In the genomic region with DNA sequence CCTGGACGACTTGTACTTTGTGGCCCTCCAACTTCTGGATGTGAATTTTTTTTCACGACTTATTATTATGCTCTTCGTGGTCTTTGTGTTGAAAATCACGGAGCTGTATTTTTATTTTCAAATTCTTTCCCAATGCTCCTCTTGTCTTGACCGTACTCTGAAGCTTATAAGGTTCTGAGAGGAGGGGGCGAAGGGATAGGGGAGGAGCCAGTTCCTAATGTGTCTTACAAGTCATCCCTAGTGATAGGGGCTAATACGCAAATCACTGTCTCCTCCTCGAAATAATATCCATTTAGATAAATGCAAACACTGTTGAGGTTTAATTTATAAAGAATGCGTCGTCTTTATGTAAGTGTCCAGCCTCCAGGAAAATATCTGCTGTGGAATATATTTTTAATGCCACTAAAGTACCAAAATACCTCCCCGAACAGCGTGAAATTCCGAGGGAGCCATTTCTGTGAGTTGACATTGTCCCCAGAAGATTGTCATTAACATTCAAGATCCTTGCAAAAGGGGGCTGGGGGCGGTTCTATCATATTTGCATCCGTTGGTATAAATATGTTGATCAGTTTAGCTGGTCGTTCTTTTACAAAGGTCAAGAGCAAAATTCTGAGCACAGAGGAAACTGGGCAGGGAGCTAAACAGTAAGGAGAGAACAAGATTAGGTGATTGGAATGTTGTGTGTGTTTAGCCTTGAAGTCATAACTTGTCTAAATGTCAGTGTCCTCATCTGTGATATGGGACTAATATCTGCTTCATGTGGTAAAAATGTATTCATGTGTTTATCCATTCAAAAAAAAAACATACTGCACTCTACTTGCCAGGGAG, we compare ENCODE assay signal across 11 cellular contexts. TPM values are rescaled to one million over a fixed set of nuclear protein-coding genes. Genes with fewer than 3 reads are reported as not detected.
DNase-seq lines count a peak whose midpoint lies in the region; ATAC-seq, FAIRE-seq and TF ChIP-seq lines count a peak whose summit lies in the region.
"Had no signal": no experiment of that assay in that cellular context is flagged by ENCODE, and none has a peak within 500 bp of the region (broad histone marks: within the 10 kb centered on the region; RNA-seq: fewer than 3 reads in every experiment).

No MANE protein-coding gene starts in this region.

- FAIRE-seq in GM12891 (lab: Jason Lieb, UNC), result no peak

- CTCF ChIA-PET in activated CD8-positive, alpha-beta memory T cell treated with anti-CD3 and anti-CD28 coated beads, Interleukin-2, amount 10 ng/mL, durations not matched to agents 7 days and 5 days (lab: Charles Lee), result no interaction called here

- DNase-seq in activated CD8-positive, alpha-beta memory T cell treated with anti-CD3 and anti-CD28 coated beads, Interleukin-2, amount 10 ng/mL, durations not matched to agents 7 days and 5 days, result no peak
- no peak for DNase-seq in activated CD8-positive, alpha-beta memory T cell treated with anti-CD3 and anti-CD28 coated beads for 24 hours
- no peak for DNase-seq in lower leg skin (ENCODE audit: low spot score in 2 of 2)
- DNase-seq in tibial nerve (ENCODE audit: low spot score in 2 of 2), result no peak
- DNase-seq in GM12891 (ENCODE audit: insufficient read length, low spot score), result no peak
- DNase-seq in NCI-H82 (lab: John Stamatoyannopoulos, UW), result no peak
- no peak for DNase-seq in NCI-H345 (lab: John Stamatoyannopoulos, UW)
- DNase-seq: CD4-positive, CD25-positive, alpha-beta regulatory T cell; effector memory CD4-positive, alpha-beta T cell; stimulated activated CD8-positive, alpha-beta memory T cell treated with anti-CD3 and anti-CD28 coated beads, Interleukin-4, amount 100 ng/mL, for 48 hours had no signal

- H3K4me3 ChIP-seq in lower leg skin (ENCODE audit: low read depth, poor library complexity, severe bottlenecking) (peak overlapping the region; percentile 40), tibial nerve (peak overlapping the region; percentile 63 to 93 (median 73))

- H3K27ac ChIP-seq in tibial nerve, result peak overlapping the region; percentile 84 to 97 (median 87)

- no peak for TF ChIP-seq EP300 in tibial nerve (IDR thresholded peaks at IDR 0.05)

- H3K27me3 ChIP-seq in tibial nerve, result no peaks in the 10 kb centered on the region

- peak overlapping the region; percentile 73 for H3K27ac Mint-ChIP-seq in activated CD8-positive, alpha-beta memory T cell treated with anti-CD3 and anti-CD28 coated beads, Interleukin-2, amount 10 ng/mL, durations not matched to agents 7 days and 5 days
- peak overlapping the region; percentile 85 to 98 (median 97) for H3K27ac Mint-ChIP-seq in brain
- H3K27ac Mint-ChIP-seq: CD4-positive, CD25-positive, alpha-beta regulatory T cell had no signal

- H3K9me3 ChIP-seq in tibial nerve, result no peaks in the 10 kb centered on the region

- TF ChIP-seq POLR2A in lower leg skin (IDR thresholded peaks at IDR 0.05), result no peak
- no peak for TF ChIP-seq POLR2A in tibial nerve (IDR thresholded peaks at IDR 0.05)
- no peak for TF ChIP-seq POLR2A in GM12891 (IDR thresholded peaks at IDR 0.05; ENCODE audit: low read depth, low read length)

- peaks cover 50% of the 10 kb centered on the region for H3K27me3 Mint-ChIP-seq in activated CD8-positive, alpha-beta memory T cell treated with anti-CD3 and anti-CD28 coated beads, Interleukin-2, amount 10 ng/mL, durations not matched to agents 7 days and 5 days
- peaks cover 25% of the 10 kb centered on the region for H3K27me3 Mint-ChIP-seq in brain

- H3K4me1 ChIP-seq in tibial nerve, result peaks cover 0 to 32% (median 0%) of the 10 kb centered on the region in 4 donors

- TF ChIP-seq CTCF in brain (conservative IDR thresholded peaks at IDR 0.05), result no peak
- TF ChIP-seq CTCF in lower leg skin (IDR thresholded peaks at IDR 0.05), result no peak
- no peak for TF ChIP-seq CTCF in tibial nerve (IDR thresholded peaks at IDR 0.05)

- peak overlapping the region; percentile 43 for H3K4me3 Mint-ChIP-seq in activated CD8-positive, alpha-beta memory T cell treated with anti-CD3 and anti-CD28 coated beads, Interleukin-2, amount 10 ng/mL, durations not matched to agents 7 days and 5 days
- peak overlapping the region; percentile 91 to 97 (median 96) for H3K4me3 Mint-ChIP-seq in brain

- H3K36me3 Mint-ChIP-seq in activated CD8-positive, alpha-beta memory T cell treated with anti-CD3 and anti-CD28 coated beads, Interleukin-2, amount 10 ng/mL, durations not matched to agents 7 days and 5 days, result peaks cover 17% of the 10 kb centered on the region
- no peaks in the 10 kb centered on the region for H3K36me3 Mint-ChIP-seq in brain

- peaks cover 9% of the 10 kb centered on the region for H3K4me1 Mint-ChIP-seq in activated CD8-positive, alpha-beta memory T cell treated with anti-CD3 and anti-CD28 coated beads, Interleukin-2, amount 10 ng/mL, durations not matched to agents 7 days and 5 days
- H3K4me1 Mint-ChIP-seq in brain, result peaks cover 26% of the 10 kb centered on the region

- no peaks in the 10 kb centered on the region for H3K9me3 Mint-ChIP-seq in activated CD8-positive, alpha-beta memory T cell treated with anti-CD3 and anti-CD28 coated beads, Interleukin-2, amount 10 ng/mL, durations not matched to agents 7 days and 5 days (ENCODE audit: low read depth)
- H3K9me3 Mint-ChIP-seq in brain, result peaks cover 0 to 7% (median 0%) of the 10 kb centered on the region in 5 experiments

- no peaks in the 10 kb centered on the region for H3K36me3 ChIP-seq in tibial nerve

- 16 to 18% methylated on average over 16 of the region's 16 CpGs for WGBS in lower leg skin, 2 donors
- 7 to 9% methylated on average over 16 of the region's 16 CpGs for WGBS in tibial nerve, 2 donors

- intact Hi-C loops in lower leg skin (cut with DNase I; ENCODE audit: low total_unique reads), result no loop called here

- ATAC-seq in activated CD8-positive, alpha-beta memory T cell treated with anti-CD3 and anti-CD28 coated beads, Interleukin-2, amount 10 ng/mL, durations not matched to agents 7 days and 5 days, result no peak

TF ChIP-seq in GM12891, 5 proteins besides CTCF, POLR2A, EP300 and RAD21:
- TF ChIP-seq TAF1 (IDR thresholded peaks at IDR 0.05; ENCODE audit: low read depth, low read length), result no peak
- TF ChIP-seq PAX5 (IDR thresholded peaks at IDR 0.05; ENCODE audit: insufficient read depth, low read length, severe bottlenecking), result no peak
- no peak for TF ChIP-seq POU2F2 (IDR thresholded peaks at IDR 0.05; ENCODE audit: low read depth, low read length)
- TF ChIP-seq SPI1 (IDR thresholded peaks at IDR 0.05; ENCODE audit: low read depth, low read length), result no peak
- TF ChIP-seq POLR2AphosphoS5 (IDR thresholded peaks at IDR 0.05; ENCODE audit: low read depth, low read length), result no peak

RNA-seq across cellular contexts. Expression of a gene that starts 3.7 kb away (rescaled TPM):
- total RNA-seq in activated CD8-positive, alpha-beta memory T cell treated with anti-CD3 and anti-CD28 coated beads, Interleukin-2, amount 10 ng/mL, durations not matched to agents 7 days and 5 days, result under 1 TPM in 1 of 2 experiments, not detected in 1; 0.05 TPM
- polyA plus RNA-seq in brain (ENCODE audit: insufficient read depth, low read depth, low replicate concordance), result 16.9 TPM
- 100 to 1,000 TPM in 1 of 4 donors, 10 to 100 TPM in 3; 51.3 to 114 (median 72.2) TPM for total RNA-seq in lower leg skin
- 100 to 1,000 TPM in 1 of 4 donors, 10 to 100 TPM in 3; 85.2 to 119 (median 91.6) TPM for total RNA-seq in tibial nerve
- polyA plus RNA-seq in GM12891 (2012; ENCODE audit: low read depth, missing spikeins), result 0.04 TPM
- total RNA-seq: CD4-positive, CD25-positive, alpha-beta regulatory T cell had no signal

Comparison
In these comparisons a context has a peak if more than half of its experiments do, and no peak if none do; other contexts are left out.
1. RNA of a gene that starts 3.7 kb away (total RNA-seq): 85.2 to 119 TPM in tibial nerve and 51.3 to 114 TPM in lower leg skin; 0.05 TPM in activated CD8-positive, alpha-beta memory T cell treated with anti-CD3 and anti-CD28 coated beads, Interleukin-2, amount 10 ng/mL, durations not matched to agents 7 days and 5 days; every median in the first group is over 10 times any median in the second.